19 cellular contexts compared by ENCODE assay signal in genomic region chr7:1056785-1057410, GRCh38. TPM values are rescaled to one million over a fixed set of nuclear protein-coding genes. Genes with fewer than 3 reads are reported as not detected.
"Had no signal": no experiment of that assay in that cellular context is flagged by ENCODE, and none has a peak within 500 bp of the region (broad histone marks: within the 10 kb centered on the region; RNA-seq: fewer than 3 reads in every experiment).

No MANE protein-coding gene starts in this region.

- H3K9me3 ChIP-seq: ascending aorta, left lung, SK-N-SH, transverse colon had no signal

- H3K4me3 ChIP-seq: ascending aorta had no signal

- H3K9me3 Mint-ChIP-seq: activated CD4-positive, alpha-beta T cell treated with anti-CD3 and anti-CD28 coated beads, Interleukin-2, amount 10 ng/mL, durations not matched to agents 24 days and 14 days; activated T-cell treated with anti-CD3 and anti-CD28 coated beads, Interleukin-2, amount 50 U/mL, for 24 hours; activated T-helper 2 cell treated with anti-CD3 and anti-CD28 coated beads, Interferon-gamma antibody, Interleukin-2, Interleukin-4, amounts not matched to agents 10 μg/mL and 5 μg/mL and 100 μg/mL, durations not matched to agents 14 hours and 24 hours and 36 hours; natural killer cell treated with Interleukin-12 subunit alpha and Interleukin-12 subunit beta and Interleukin-15 and Interleukin-18, amount 100 ng/mL, for 72 hours had no signal

- H3K27ac ChIP-seq: ascending aorta had no signal

- DNase-seq: activated CD4-positive, alpha-beta T cell treated with anti-CD3 and anti-CD28 coated beads, Interleukin-2, amount 10 ng/mL, durations not matched to agents 24 days and 14 days; activated CD4-positive, CD25-positive, alpha-beta regulatory T cell; activated CD8-positive, alpha-beta T cell treated with anti-CD3 and anti-CD28 coated beads, Interleukin-2, amount 10 ng/mL, durations not matched to agents 7 days and 5 days; activated naive CD4-positive, alpha-beta T cell treated with Interleukin-2 at 50 U/mL for 16 hours; activated T-cell treated with anti-CD3 and anti-CD28 coated beads, Interleukin-2, amount 50 U/mL, for 24 hours; cortex of kidney; foreskin melanocyte; stimulated activated CD4-positive, alpha-beta T cell treated with anti-CD3 and anti-CD28 coated beads, Interleukin-12 subunit alpha, Interleukin-12 subunit beta, amount 100 ng/mL, for 4 hours; stimulated activated CD4-positive, alpha-beta T cell treated with anti-CD3 and anti-CD28 coated beads, Interleukin-1b, Interleukin-23, amount 100 ng/mL, for 48 hours; stimulated activated CD8-positive, alpha-beta memory T cell treated with anti-CD3 and anti-CD28 coated beads, Interleukin-4, amount 100 ng/mL, for 48 hours; stimulated activated naive CD4-positive, alpha-beta T cell treated with Interleukin-2 at 50 U/mL for 16 hours; T-helper 1 cell; T1000; transverse colon had no signal

- H3K36me3 ChIP-seq: ascending aorta, transverse colon had no signal

- H3K27me3 Mint-ChIP-seq: activated T-cell treated with anti-CD3 and anti-CD28 coated beads, Interleukin-2, amount 50 U/mL, for 24 hours had no signal

- H3K27me3 ChIP-seq: ascending aorta, transverse colon had no signal

- H3K4me2 ChIP-seq: SK-N-SH had no signal

- H3K36me3 Mint-ChIP-seq: natural killer cell treated with Interleukin-12 subunit alpha and Interleukin-12 subunit beta and Interleukin-15 and Interleukin-18, amount 100 ng/mL, for 72 hours had no signal

- H3K27ac Mint-ChIP-seq: activated CD4-positive, alpha-beta T cell treated with anti-CD3 and anti-CD28 coated beads, Interleukin-2, amount 10 ng/mL, durations not matched to agents 24 days and 14 days; activated CD8-positive, alpha-beta T cell treated with anti-CD3 and anti-CD28 coated beads, Interleukin-2, amount 10 ng/mL, durations not matched to agents 7 days and 5 days; activated T-cell treated with anti-CD3 and anti-CD28 coated beads, Interleukin-2, amount 50 U/mL, for 24 hours; activated T-helper 2 cell treated with anti-CD3 and anti-CD28 coated beads, Interferon-gamma antibody, Interleukin-2, Interleukin-4, amounts not matched to agents 10 μg/mL and 5 μg/mL and 100 μg/mL, durations not matched to agents 14 hours and 24 hours and 36 hours; natural killer cell treated with Interleukin-12 subunit alpha and Interleukin-12 subunit beta and Interleukin-15 and Interleukin-18, amount 100 ng/mL, for 72 hours had no signal

- H3K9ac ChIP-seq: SK-N-SH had no signal

- H3K4me3 Mint-ChIP-seq: activated CD4-positive, alpha-beta T cell treated with anti-CD3 and anti-CD28 coated beads, Interleukin-2, amount 10 ng/mL, durations not matched to agents 24 days and 14 days; activated CD8-positive, alpha-beta T cell treated with anti-CD3 and anti-CD28 coated beads, Interleukin-2, amount 10 ng/mL, durations not matched to agents 7 days and 5 days; activated T-cell treated with anti-CD3 and anti-CD28 coated beads, Interleukin-2, amount 50 U/mL, for 24 hours; natural killer cell treated with Interleukin-12 subunit alpha and Interleukin-12 subunit beta and Interleukin-15 and Interleukin-18, amount 100 ng/mL, for 72 hours had no signal

- ATAC-seq: activated CD8-positive, alpha-beta T cell treated with anti-CD3 and anti-CD28 coated beads, Interleukin-2, amount 10 ng/mL, durations not matched to agents 7 days and 5 days; natural killer cell treated with Interleukin-12 subunit alpha and Interleukin-12 subunit beta and Interleukin-15 and Interleukin-18, amount 100 ng/mL, for 72 hours had no signal

- H3K9me2 ChIP-seq: SK-N-SH had no signal

RNA-seq across cellular contexts. Expression of gene GPER1, which starts 31.0 kb away (rescaled TPM):
- total RNA-seq: activated CD4-positive, alpha-beta T cell treated with anti-CD3 and anti-CD28 coated beads, Interleukin-2, amount 10 ng/mL, durations not matched to agents 24 days and 14 days; natural killer cell treated with Interleukin-12 subunit alpha and Interleukin-12 subunit beta and Interleukin-15 and Interleukin-18, amount 100 ng/mL, for 72 hours had no signal
